Comparison of ENCODE assay signal across 8 cellular contexts in the genomic region with DNA sequence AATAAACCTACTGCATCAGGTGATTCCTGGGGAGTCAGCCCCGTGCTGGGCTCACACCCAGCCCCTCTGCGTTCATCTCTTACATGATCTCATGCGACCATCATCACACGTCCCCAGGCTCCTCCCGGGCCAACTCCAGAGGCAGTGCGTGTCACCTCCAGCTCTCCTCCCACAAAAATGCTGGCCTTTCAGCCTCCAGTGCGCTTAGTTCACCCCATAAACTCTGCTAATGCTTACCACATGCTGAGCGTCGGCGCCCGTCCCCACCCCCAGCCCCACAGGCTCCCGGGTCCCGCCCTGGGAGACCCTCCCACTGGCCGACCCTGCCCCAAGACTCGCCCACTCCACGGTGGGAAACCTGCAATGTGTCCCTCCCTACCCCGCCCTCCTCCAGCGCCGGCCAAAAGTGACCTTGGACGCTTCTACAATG. TPM values are rescaled to one million over a fixed set of nuclear protein-coding genes. Genes with fewer than 3 reads are reported as not detected.
DNase-seq lines count a peak whose midpoint lies in the region; ATAC-seq, FAIRE-seq and TF ChIP-seq lines count a peak whose summit lies in the region.

No MANE protein-coding gene starts in this region.

- peak; percentile 2 for ATAC-seq in esophagus mucosa
- ATAC-seq in pancreas = peak; percentile 21 to 40 (median 29)
- ATAC-seq in HG03095 (IDR thresholded peaks at IDR 0.05; ENCODE audit: unreplicated experiment) = no peak
- ATAC-seq in GM18519 (IDR thresholded peaks at IDR 0.05; ENCODE audit: low FRiP score, unreplicated experiment) = no peak

- no peaks in the 10 kb centered on the region for H3K36me3 ChIP-seq in GM06990 (ENCODE audit: control insufficient read depth, insufficient read depth, low read length)
- H3K36me3 ChIP-seq in pancreas = no peaks in the 10 kb centered on the region

- no peak for TF ChIP-seq POLR2A in erythroblast (IDR thresholded peaks at IDR 0.05; ENCODE audit: low read length)

- no peaks in the 10 kb centered on the region for H3K9me3 ChIP-seq in pancreas

- no peak for FAIRE-seq in pancreas (lab: Jason Lieb, UNC)

- in situ Hi-C loops in GM13977 (cut with MboI; ENCODE audit: low pct_unique_long_range_greater_than_20kb, low sequenced_read_pairs, unreplicated experiment) = no loop called here

- TF ChIP-seq CTCF in GM06990 (IDR thresholded peaks at IDR 0.05; ENCODE audit: insufficient read depth, low read length, poor library complexity, severe bottlenecking) (no peak), pancreas (IDR thresholded peaks at IDR 0.05) (no peak), GM13977 (IDR thresholded peaks at IDR 0.05; ENCODE audit: extremely low read depth, insufficient read depth, missing control alignments) (no peak)

- H3K27ac ChIP-seq in pancreas = peak overlapping the region in 2 of 4 donors; percentile 47 to 53

- no peaks in the 10 kb centered on the region; the same call in 1 of the 2 replicates for H3K27me3 ChIP-seq in GM06990 (replicated peaks; ENCODE audit: control insufficient read depth, insufficient read depth, low read length)
- H3K27me3 ChIP-seq in pancreas = no peaks in the 10 kb centered on the region

- 1% methylated on average over 20 of the region's 20 CpGs for WGBS in pancreas, 2 donors

- no peak for DNase-seq in GM06990 (ENCODE audit: extremely low read depth, insufficient read length)
- peak; percentile 14 for DNase-seq in NCI-H748 treated with DMSO at 0.1 percent for 48 hours (lab: John Stamatoyannopoulos, UW)
- DNase-seq in pancreas = peak in 2 of 6 donors; percentile 71 to 82
- no peak for DNase-seq in GM13977 (ENCODE audit: low spot score)
- no peak for DNase-seq in erythroblast (lab: John Stamatoyannopoulos, UW)

- peaks cover 0 to 9% (median 0%) of the 10 kb centered on the region in 3 donors for H3K4me1 ChIP-seq in pancreas

- peak overlapping the region; percentile 17 for H3K4me3 ChIP-seq in GM06990 (replicated peaks; ENCODE audit: low read depth, low read length)
- peak overlapping the region; percentile 29 to 73 (median 52) for H3K4me3 ChIP-seq in pancreas

- intact Hi-C loops in pancreas (cut with DNase I) = loop anchor here in 1 of 3 donors (10.0 kb wide), 1 partner anchor 595 kb away; no protein-coding TSS in a partner anchor

RNA-seq across cellular contexts. Expression of a gene that starts 0.8 kb away (rescaled TPM):
- total RNA-seq in esophagus mucosa = 1.0 TPM
- 10 to 100 TPM; 15.0 to 30.8 (median 22.3) TPM for total RNA-seq in pancreas
- 10 to 100 TPM; 10.8 to 15.1 TPM for polyA plus RNA-seq in pancreas

Comparison
In these comparisons a context has a peak if more than half of its experiments do, and no peak if none do; other contexts are left out.
1. ATAC-seq: peak in esophagus mucosa (single experiment) and pancreas (4 of 4); none in HG03095 (single experiment) and GM18519 (single experiment).